ENCODE assay signal across 2 cellular contexts in genomic region chr5:32420506-32420905, GRCh38.
TF ChIP-seq lines count a peak whose summit lies in the region.

No MANE protein-coding gene starts in this region.

TF ChIP-seq in SK-N-SH treated with all-trans-retinoic acid at 6 μM for 48 hours, 23 proteins besides CTCF, POLR2A, EP300 and RAD21 (continued from another document):
- TF ChIP-seq TSHZ2 (CRISPR knock-in tag; IDR thresholded peaks at IDR 0.05) (no peak), ZNF8 (CRISPR knock-in tag; IDR thresholded peaks at IDR 0.05) (no peak), CREB5 (CRISPR knock-in tag; IDR thresholded peaks at IDR 0.05; ENCODE audit: low read depth) (no peak), PPARA (CRISPR knock-in tag; IDR thresholded peaks at IDR 0.05; ENCODE audit: borderline replicate concordance) (no peak), CSRNP3 (CRISPR knock-in tag; IDR thresholded peaks at IDR 0.05) (no peak)

TF ChIP-seq in GM23338, 12 proteins besides CTCF, POLR2A, EP300 and RAD21 (continued from another document):
- TF ChIP-seq REST (IDR thresholded peaks at IDR 0.05; ENCODE audit: unreplicated experiment) (no peak), ZNF114 (CRISPR knock-in tag; IDR thresholded peaks at IDR 0.05) (no peak), ZNF331 (CRISPR knock-in tag; IDR thresholded peaks at IDR 0.05; ENCODE audit: low read depth) (no peak), CREB1 (CRISPR knock-in tag; IDR thresholded peaks at IDR 0.05; ENCODE audit: low read depth) (no peak)
